1 cellular context compared by ENCODE assay signal in the genomic region with DNA sequence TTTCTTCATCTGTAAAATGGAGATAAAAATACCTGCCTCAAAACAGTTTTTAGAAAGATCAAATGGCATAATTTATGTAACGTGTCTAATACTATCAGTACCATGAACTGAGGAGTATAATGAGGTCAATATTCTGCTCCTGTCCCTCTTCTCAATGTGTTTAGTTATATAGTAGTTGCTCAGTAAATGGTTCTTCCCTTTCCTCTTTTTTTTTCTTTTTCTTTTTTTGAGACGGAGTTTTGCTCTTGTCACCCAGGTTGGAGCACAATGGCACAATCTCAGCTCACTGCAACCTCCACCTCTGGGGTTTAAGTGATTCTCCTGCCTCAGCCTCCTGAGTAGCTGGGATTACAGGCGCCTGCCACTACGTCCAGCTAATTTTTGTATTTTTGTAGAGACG.
TF ChIP-seq lines count a peak whose summit lies in the region.

No MANE protein-coding gene starts in this region.

TF ChIP-seq in GM12878, 131 proteins besides CTCF, POLR2A, EP300 and RAD21:
- TF ChIP-seq ESRRA (IDR thresholded peaks at IDR 0.05; ENCODE audit: low read length): no peak
- TF ChIP-seq CHD1 (IDR thresholded peaks at IDR 0.05; ENCODE audit: low read depth, low read length): no peak
- TF ChIP-seq, protein P1, sequence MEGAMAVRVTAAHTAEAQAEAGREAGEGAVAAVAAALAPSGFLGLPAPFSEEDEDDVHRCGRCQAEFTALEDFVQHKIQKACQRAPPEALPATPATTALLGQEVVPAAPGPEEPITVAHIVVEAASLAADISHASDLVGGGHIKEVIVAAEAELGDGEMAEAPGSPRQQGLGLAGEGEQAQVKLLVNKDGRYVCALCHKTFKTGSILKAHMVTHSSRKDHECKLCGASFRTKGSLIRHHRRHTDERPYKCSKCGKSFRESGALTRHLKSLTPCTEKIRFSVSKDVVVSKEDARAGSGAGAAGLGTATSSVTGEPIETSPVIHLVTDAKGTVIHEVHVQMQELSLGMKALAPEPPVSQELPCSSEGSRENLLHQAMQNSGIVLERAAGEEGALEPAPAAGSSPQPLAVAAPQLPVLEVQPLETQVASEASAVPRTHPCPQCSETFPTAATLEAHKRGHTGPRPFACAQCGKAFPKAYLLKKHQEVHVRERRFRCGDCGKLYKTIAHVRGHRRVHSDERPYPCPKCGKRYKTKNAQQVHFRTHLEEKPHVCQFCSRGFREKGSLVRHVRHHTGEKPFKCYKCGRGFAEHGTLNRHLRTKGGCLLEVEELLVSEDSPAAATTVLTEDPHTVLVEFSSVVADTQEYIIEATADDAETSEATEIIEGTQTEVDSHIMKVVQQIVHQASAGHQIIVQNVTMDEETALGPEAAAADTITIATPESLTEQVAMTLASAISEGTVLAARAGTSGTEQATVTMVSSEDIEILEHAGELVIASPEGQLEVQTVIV (IDR thresholded peaks at IDR 0.05; ENCODE audit: borderline replicate concordance, partially characterized antibody): no peak
- TF ChIP-seq, protein P2, sequence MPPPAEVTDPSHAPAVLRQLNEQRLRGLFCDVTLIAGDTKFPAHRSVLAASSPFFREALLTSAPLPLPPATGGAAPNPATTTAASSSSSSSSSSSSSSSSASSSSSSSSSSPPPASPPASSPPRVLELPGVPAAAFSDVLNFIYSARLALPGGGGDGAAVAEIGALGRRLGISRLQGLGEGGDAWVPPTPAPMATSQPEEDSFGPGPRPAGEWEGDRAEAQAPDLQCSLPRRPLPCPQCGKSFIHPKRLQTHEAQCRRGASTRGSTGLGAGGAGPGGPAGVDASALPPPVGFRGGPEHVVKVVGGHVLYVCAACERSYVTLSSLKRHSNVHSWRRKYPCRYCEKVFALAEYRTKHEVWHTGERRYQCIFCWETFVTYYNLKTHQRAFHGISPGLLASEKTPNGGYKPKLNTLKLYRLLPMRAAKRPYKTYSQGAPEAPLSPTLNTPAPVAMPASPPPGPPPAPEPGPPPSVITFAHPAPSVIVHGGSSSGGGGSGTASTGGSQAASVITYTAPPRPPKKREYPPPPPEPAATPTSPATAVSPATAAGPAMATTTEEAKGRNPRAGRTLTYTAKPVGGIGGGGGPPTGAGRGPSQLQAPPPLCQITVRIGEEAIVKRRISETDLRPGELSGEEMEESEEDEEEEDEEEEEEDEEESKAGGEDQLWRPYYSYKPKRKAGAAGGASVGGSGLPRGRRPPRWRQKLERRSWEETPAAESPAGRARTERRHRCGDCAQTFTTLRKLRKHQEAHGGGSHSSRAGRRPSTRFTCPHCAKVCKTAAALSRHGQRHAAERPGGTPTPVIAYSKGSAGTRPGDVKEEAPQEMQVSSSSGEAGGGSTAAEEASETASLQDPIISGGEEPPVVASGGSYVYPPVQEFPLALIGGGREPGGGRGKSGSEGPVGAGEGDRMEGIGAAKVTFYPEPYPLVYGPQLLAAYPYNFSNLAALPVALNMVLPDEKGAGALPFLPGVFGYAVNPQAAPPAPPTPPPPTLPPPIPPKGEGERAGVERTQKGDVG (CRISPR knock-in tag; IDR thresholded peaks at IDR 0.05): no peak
- no peak for TF ChIP-seq WRNIP1 (IDR thresholded peaks at IDR 0.05; ENCODE audit: borderline replicate concordance, low read depth, low read length)
- TF ChIP-seq TCF3 (IDR thresholded peaks at IDR 0.05; ENCODE audit: borderline replicate concordance, insufficient read depth, low read depth, low read length): no peak
- no peak for TF ChIP-seq NFIC (IDR thresholded peaks at IDR 0.05; ENCODE audit: low read depth, low read length)
- no peak for TF ChIP-seq YBX1 (IDR thresholded peaks at IDR 0.05)
- TF ChIP-seq TCF12 (IDR thresholded peaks at IDR 0.05; ENCODE audit: low read depth, low read length): no peak
- no peak for TF ChIP-seq BACH1 (IDR thresholded peaks at IDR 0.05; ENCODE audit: borderline replicate concordance)
- TF ChIP-seq EED (IDR thresholded peaks at IDR 0.05; ENCODE audit: low read depth): no peak
- no peak for TF ChIP-seq ZNF274 (IDR thresholded peaks at IDR 0.05; ENCODE audit: insufficient read depth, insufficient read length)
- no peak for TF ChIP-seq POLR2AphosphoS5 (IDR thresholded peaks at IDR 0.05; ENCODE audit: low read length)
TF ChIP-seq in GM12878: peak in this region for 0.
